ENCODE assay signal across 1 cellular context in genomic region chr1:29793101-29793546, GRCh38.
TF ChIP-seq lines count a peak whose summit lies in the region.

No MANE protein-coding gene starts in this region.

TF ChIP-seq in K562, 482 proteins besides CTCF, POLR2A, EP300 and RAD21 (continued from another document):
- TF ChIP-seq BCLAF1 (IDR thresholded peaks at IDR 0.05; ENCODE audit: borderline replicate concordance in 1 of 2, control insufficient read depth in 1 of 2, low read depth in 2 of 2, low read length in 1 of 2) (no peak), CC2D1A (IDR thresholded peaks at IDR 0.05) (0 out of 2 replicates have a peak, but pooled peaks have one; percentile 26), CCNT2 (IDR thresholded peaks at IDR 0.05; ENCODE audit: borderline replicate concordance, extremely low read depth, insufficient read length, low read depth, low read length) (no peak), ZSCAN32 (CRISPR knock-in tag; IDR thresholded peaks at IDR 0.05) (peak; percentile 92), TRIM24 (IDR thresholded peaks at IDR 0.05) (peak; percentile 69 to 74), ATF7 (IDR thresholded peaks at IDR 0.05) (peak; percentile 69; the same call in 1 of the 2 replicates), POLR3A (IDR thresholded peaks at IDR 0.05; ENCODE audit: borderline replicate concordance, extremely low read depth, insufficient read depth, insufficient read length) (no peak), SMAD1 (IDR thresholded peaks at IDR 0.05; ENCODE audit: low read depth, low read length, partially characterized antibody) (no peak), MYBL2 (IDR thresholded peaks at IDR 0.05; ENCODE audit: low read depth) (no peak), MYBL2 (CRISPR knock-in tag; IDR thresholded peaks at IDR 0.05; ENCODE audit: borderline replicate concordance) (no peak), ZFP30 (CRISPR knock-in tag; IDR thresholded peaks at IDR 0.05; ENCODE audit: borderline replicate concordance) (no peak), CREB1 (IDR thresholded peaks at IDR 0.05) (no peak), CREB1 (CRISPR knock-in tag; IDR thresholded peaks at IDR 0.05) (no peak)
